In genomic region chr17:64635647-64636305, GRCh38 we compare ENCODE assay signal across 8 cellular contexts. TPM values are rescaled to one million over a fixed set of nuclear protein-coding genes. Genes with fewer than 3 reads are reported as not detected.
DNase-seq lines count a peak whose midpoint lies in the region; ATAC-seq, FAIRE-seq and TF ChIP-seq lines count a peak whose summit lies in the region.

No MANE protein-coding gene starts in this region.

- no peak for FAIRE-seq in K562 (lab: Jason Lieb, UNC)

- H3K9me3 Mint-ChIP-seq in activated naive CD4-positive, alpha-beta T cell treated with anti-CD3 and anti-CD28 coated beads, Interleukin-2, amount 10 ng/mL, durations not matched to agents 7 days and 5 days: no peaks in the 10 kb centered on the region

- H3K4me1 ChIP-seq in K562 (replicated peaks in 1 of 2; ENCODE audit: control insufficient read depth in 2 of 2, insufficient read depth in 2 of 2, low read length in 2 of 2): peaks cover 0 to 7% of the 10 kb centered on the region in 2 experiments; a peak in 3 of 5 replicates

- TF ChIP-seq CTCF in AG09319 (IDR thresholded peaks at IDR 0.05; ENCODE audit: low read depth, low read length): no peak; the same call in 1 of the 2 replicates
- TF ChIP-seq CTCF in K562 (IDR thresholded peaks at IDR 0.05 in 2 of 3, conservative IDR thresholded peaks at IDR 0.05 in 1 of 3; ENCODE audit: insufficient read depth in 2 of 3, low read depth in 1 of 3, low read length in 3 of 3): no peak

- no peak for TF ChIP-seq EP300 in K562 (IDR thresholded peaks at IDR 0.05; ENCODE audit: low read length)

- peaks cover 3% of the 10 kb centered on the region for H3K36me3 Mint-ChIP-seq in activated naive CD4-positive, alpha-beta T cell treated with anti-CD3 and anti-CD28 coated beads, Interleukin-2, amount 10 ng/mL, durations not matched to agents 7 days and 5 days

- in situ Hi-C loops in K562 (cut with MboI): no loop called here

- H3K27ac ChIP-seq in K562 (ENCODE audit: extremely low read depth, low read depth, low read length): peak overlapping the region; percentile 56

- DNase-seq in AG09319 (ENCODE audit: extremely low read depth, low read depth) (peak; percentile 56), K562 (ENCODE audit: extremely low read depth in 1 of 4, low spot score in 3 of 4) (no peak), NCI-H510A treated with DMSO at 0.1 percent for 48 hours (lab: John Stamatoyannopoulos, UW) (no peak), DMS153 treated with DMSO at 0.1 percent for 48 hours (lab: John Stamatoyannopoulos, UW; ENCODE audit: unreplicated experiment) (no peak), superior temporal gyrus (ENCODE audit: extremely low spot score) (no peak)
- DNase-seq in activated naive CD4-positive, alpha-beta T cell treated with anti-CD3 and anti-CD28 coated beads, Interleukin-2, amount 10 ng/mL, durations not matched to agents 7 days and 5 days: no peak

- no peaks in the 10 kb centered on the region for H3K27me3 ChIP-seq in K562 (ENCODE audit: control insufficient read depth in 2 of 2, insufficient read depth in 2 of 2, low read length in 2 of 2)

- H2AFZ ChIP-seq in K562 (ENCODE audit: low read depth, low read length): 0 out of 2 replicates have a peak overlapping the region, but pooled peaks have one; percentile 35

- H3K4me2 ChIP-seq in K562 (ENCODE audit: insufficient read depth, low read length): no peak overlapping the region

- POLR2A ChIA-PET in K562 (lab: Yijun Ruan, JAX): interaction anchor here (1.0 to 1.2 kb wide), 3 partner anchors 11 to 103 kb away, joined by 3 read pairs; no protein-coding TSS in a partner anchor

- H3K36me3 ChIP-seq in K562 (ENCODE audit: control insufficient read depth, insufficient read depth, low read length): peaks cover 5% of the 10 kb centered on the region; the same call in 1 of the 3 replicates

- H3K27ac Mint-ChIP-seq in activated naive CD4-positive, alpha-beta T cell treated with anti-CD3 and anti-CD28 coated beads, Interleukin-2, amount 10 ng/mL, durations not matched to agents 7 days and 5 days: no peak overlapping the region

- no peak for TF ChIP-seq POLR2A in K562 (conservative IDR thresholded peaks at IDR 0.05)

- ATAC-seq in GM19043 (IDR thresholded peaks at IDR 0.05; ENCODE audit: low read depth, unreplicated experiment): peak; percentile 66
- ATAC-seq in HG03460 (IDR thresholded peaks at IDR 0.05; ENCODE audit: unreplicated experiment): peak; percentile 68
- ATAC-seq in K562: no peak

- no peak overlapping the region for H3K4me3 ChIP-seq in K562

- CTCF ChIA-PET in K562 (lab: Yijun Ruan, JAX; ENCODE audit: low intra/inter-chr PET ratio): no interaction called here
- CTCF ChIA-PET in activated naive CD4-positive, alpha-beta T cell treated with anti-CD3 and anti-CD28 coated beads, Interleukin-2, amount 10 ng/mL, durations not matched to agents 7 days and 5 days (lab: Charles Lee): interaction anchor here (0.7 to 1.3 kb wide), 2 partner anchors 13 to 61 kb away, joined by 3 read pairs; no protein-coding TSS in a partner anchor

- H3K9ac ChIP-seq in K562 (ENCODE audit: insufficient read depth in 1 of 2, low read depth in 2 of 2, low read length in 2 of 2): no peak overlapping the region

- H3K9me3 ChIP-seq in K562 (replicated peaks; ENCODE audit: control insufficient read depth, insufficient read depth, low read depth, low read length): no peaks in the 10 kb centered on the region

- intact Hi-C loops in K562 (cut with micrococcal nuclease): no loop called here

- no peak overlapping the region for H3K4me3 Mint-ChIP-seq in activated naive CD4-positive, alpha-beta T cell treated with anti-CD3 and anti-CD28 coated beads, Interleukin-2, amount 10 ng/mL, durations not matched to agents 7 days and 5 days

- peaks cover 21% of the 10 kb centered on the region for H3K4me1 Mint-ChIP-seq in activated naive CD4-positive, alpha-beta T cell treated with anti-CD3 and anti-CD28 coated beads, Interleukin-2, amount 10 ng/mL, durations not matched to agents 7 days and 5 days

- no peaks in the 10 kb centered on the region for H3K9me1 ChIP-seq in K562 (ENCODE audit: control insufficient read depth, insufficient read depth, low read length)

- H3K27me3 Mint-ChIP-seq in activated naive CD4-positive, alpha-beta T cell treated with anti-CD3 and anti-CD28 coated beads, Interleukin-2, amount 10 ng/mL, durations not matched to agents 7 days and 5 days: no peaks in the 10 kb centered on the region

- H3K79me2 ChIP-seq in K562 (ENCODE audit: control insufficient read depth, insufficient read depth, low read length): peaks cover 19% of the 10 kb centered on the region

- BruUV-seq in K562 (replicated peaks; lab: Mats Ljungman, UMichigan): no TSS peak

- no peak for TF ChIP-seq RAD21 in K562 (CRISPR knock-in tag; conservative IDR thresholded peaks at IDR 0.05 in 1 of 2, IDR thresholded peaks at IDR 0.05 in 1 of 2)

- WGBS in K562 (ENCODE audit: insufficient coverage, low coverage, missing lambda C conversion rate): 52% methylated on average over 1 of the region's 1 CpG

- H4K20me1 ChIP-seq in K562 (replicated peaks; ENCODE audit: control insufficient read depth, insufficient read depth, low read length): no peaks in the 10 kb centered on the region

TF ChIP-seq in K562, 482 proteins besides CTCF, POLR2A, EP300 and RAD21 (continues in another document):
- TF ChIP-seq ZNF75A (CRISPR knock-in tag; IDR thresholded peaks at IDR 0.05) (no peak), XRCC5 (IDR thresholded peaks at IDR 0.05; ENCODE audit: low read depth, low read length) (no peak), GATAD2A (IDR thresholded peaks at IDR 0.05) (no peak), CHD2 (IDR thresholded peaks at IDR 0.05; ENCODE audit: low read depth, low read length) (no peak), RBM17 (IDR thresholded peaks at IDR 0.05; ENCODE audit: borderline replicate concordance, low read depth, low read length) (no peak), ZBTB7A (IDR thresholded peaks at IDR 0.05; ENCODE audit: borderline replicate concordance, control insufficient read depth, low read depth, low read length) (no peak), ZNF507 (tag; conservative IDR thresholded peaks at IDR 0.05) (no peak), ZBTB1 (CRISPR knock-in tag; IDR thresholded peaks at IDR 0.05; ENCODE audit: borderline replicate concordance, low read depth) (no peak), TCF15 (CRISPR knock-in tag; IDR thresholded peaks at IDR 0.05) (no peak), NCOA2 (IDR thresholded peaks at IDR 0.05; ENCODE audit: partially characterized antibody in 2 of 2) (no peak), BACH1 (tag; IDR thresholded peaks at IDR 0.05) (peak; percentile 65; the same call in 1 of the 2 replicates), NFE2 (IDR thresholded peaks at IDR 0.05; ENCODE audit: low read depth) (peak; percentile 87), MAZ (CRISPR knock-in tag; conservative IDR thresholded peaks at IDR 0.05 in 1 of 2, IDR thresholded peaks at IDR 0.05 in 1 of 2) (no peak), MIER1 (IDR thresholded peaks at IDR 0.05; ENCODE audit: low read depth) (no peak), HNRNPLL (IDR thresholded peaks at IDR 0.05; ENCODE audit: low read depth, low read length, poor library complexity, severe bottlenecking) (no peak), TAL1 (IDR thresholded peaks at IDR 0.05) (no peak), ZBTB8A (IDR thresholded peaks at IDR 0.05; ENCODE audit: partially characterized antibody) (no peak), HNRNPH1 (optimal IDR thresholded peaks at IDR 0.05; ENCODE audit: low read depth, low read length) (no peak), SMARCC2 (IDR thresholded peaks at IDR 0.05; ENCODE audit: low read depth) (no peak), ETS2 (tag; IDR thresholded peaks at IDR 0.05; ENCODE audit: borderline replicate concordance, poor library complexity, severe bottlenecking) (no peak), NR2F6 (CRISPR knock-in tag; IDR thresholded peaks at IDR 0.05) (no peak), SMARCA4 (IDR thresholded peaks at IDR 0.05) (0 out of 2 replicates have a peak, but pooled peaks have one; percentile 26), HEY1 (CRISPR knock-in tag; IDR thresholded peaks at IDR 0.05; ENCODE audit: borderline replicate concordance) (no peak), ZNF174 (CRISPR knock-in tag; IDR thresholded peaks at IDR 0.05) (no peak), ZNF277 (CRISPR knock-in tag; IDR thresholded peaks at IDR 0.05; ENCODE audit: borderline replicate concordance) (no peak)

RNA-seq across cellular contexts. Expression of gene SMURF2, which starts 26.3 kb away (rescaled TPM):
- total RNA-seq in K562 (2011; cell fraction: chromatin; rRNA removed; ENCODE audit: low replicate concordance): 14.0 and 35.3 TPM in 2 replicates
- total RNA-seq in K562 (2011; cell fraction: nucleolus; rRNA removed): 6.8 and 8.8 TPM in 2 replicates
- total RNA-seq in K562 (2011; cell fraction: nucleoplasm; rRNA removed): 12.4 and 15.6 TPM in 2 replicates
- total RNA-seq in K562 (2014; rRNA removed): 11.6 and 13.0 TPM in 2 replicates
- 20.5 and 22.1 TPM in 2 replicates for total RNA-seq in K562 (2014; rRNA removed; fragmentation: Illumina TruSeq; extraction: Trizol)
- 22.0 and 23.1 TPM in 2 replicates for total RNA-seq in K562 (2015; rRNA removed; fragmentation: Illumina TruSeq; extraction: Trizol)
- total RNA-seq in K562 (2021): 15.2 and 15.7 TPM in 2 replicates
- polyA plus RNA-seq in K562 (2011; rRNA removed): 13.3 and 14.8 TPM in 2 replicates
- 3.4 and 7.1 TPM in 2 replicates for polyA plus RNA-seq in K562 (2011; cell fraction: cytosol; rRNA removed)
- 11.5 and 13.8 TPM in 2 replicates for polyA plus RNA-seq in K562 (2011; cell fraction: nucleus; rRNA removed)
- 8.8 and 9.6 TPM in 2 replicates for polyA plus RNA-seq in K562 (2012)
- polyA plus RNA-seq in K562 (2014; fragmentation: Illumina TruSeq; extraction: Trizol): 15.9 and 16.4 TPM in 2 replicates
- 1 to 10 TPM; 3.8 to 5.0 TPM for polyA plus RNA-seq in K562 (2014; fragmentation: Nextera tagmentation; extraction: Ambion mirVana)
- 9.1 and 11.3 TPM in 2 replicates for polyA plus RNA-seq in K562 (2014; rRNA removed)
- 31.6 and 34.3 TPM in 2 replicates for polyA minus RNA-seq in K562 (2011; rRNA and poly(A)+ RNA removed)
- 7.8 and 10.6 TPM in 2 replicates for polyA minus RNA-seq in K562 (2011; cell fraction: cytosol; rRNA and poly(A)+ RNA removed)
- polyA minus RNA-seq in K562 (2011; cell fraction: nucleus; rRNA and poly(A)+ RNA removed): 5.8 and 19.7 TPM in 2 replicates
